11 cellular contexts compared by ENCODE assay signal in genomic region chr2:54606393-54606973, GRCh38.
DNase-seq lines count a peak whose midpoint lies in the region; ATAC-seq and TF ChIP-seq lines count a peak whose summit lies in the region.
"Had no signal": no experiment of that assay in that cellular context is flagged by ENCODE, and none has a peak within 500 bp of the region (broad histone marks: within the 10 kb centered on the region; RNA-seq: fewer than 3 reads in every experiment).

No MANE protein-coding gene starts in this region.

- peak; percentile 62 to 63 for ATAC-seq in CD4-positive, CD25-positive, alpha-beta regulatory T cell (ENCODE audit: low read depth in 2 of 2)
- ATAC-seq in effector memory CD8-positive, alpha-beta T cell (replicated peaks) = no peak
- ATAC-seq in gastrocnemius medialis (no peak), body of pancreas (no peak)

- peaks cover 48 to 87% (median 76%) of the 10 kb centered on the region in 4 donors for H3K4me1 Mint-ChIP-seq in CD4-positive, CD25-positive, alpha-beta regulatory T cell
- H3K4me1 Mint-ChIP-seq in activated CD4-positive, alpha-beta T cell treated with anti-CD3 and anti-CD28 coated beads, Interleukin-2, amount 10 ng/mL, durations not matched to agents 24 days and 14 days = peaks cover 77% of the 10 kb centered on the region
- peaks cover 67 to 80% of the 10 kb centered on the region in 2 donors for H3K4me1 Mint-ChIP-seq in effector memory CD8-positive, alpha-beta T cell (ENCODE audit: low read depth in 2 of 2)

- H3K27ac ChIP-seq in CD4-positive, CD25-positive, alpha-beta regulatory T cell (ENCODE audit: insufficient read depth, low read length, poor library complexity, severe bottlenecking) = peak overlapping the region; percentile 36
- H3K27ac ChIP-seq in gastrocnemius medialis (peak overlapping the region; percentile 57 to 71 (median 69)), body of pancreas (no peak overlapping the region)

- peak overlapping the region; percentile 83 to 90 (median 89) for H3K27ac Mint-ChIP-seq in CD4-positive, CD25-positive, alpha-beta regulatory T cell
- H3K27ac Mint-ChIP-seq in activated CD4-positive, alpha-beta T cell treated with anti-CD3 and anti-CD28 coated beads, Interleukin-2, amount 10 ng/mL, durations not matched to agents 24 days and 14 days = peak overlapping the region; percentile 84
- H3K27ac Mint-ChIP-seq in effector memory CD8-positive, alpha-beta T cell = peak overlapping the region; percentile 2 to 36

- H3K9me3 ChIP-seq in CD4-positive, CD25-positive, alpha-beta regulatory T cell (ENCODE audit: control insufficient read depth in 2 of 2, low read length in 2 of 2) = no peaks in the 10 kb centered on the region
- H3K9me3 ChIP-seq in gastrocnemius medialis (no peaks in the 10 kb centered on the region), body of pancreas (no peaks in the 10 kb centered on the region), MG63 (no peaks in the 10 kb centered on the region)

- H3K27me3 Mint-ChIP-seq in CD4-positive, CD25-positive, alpha-beta regulatory T cell = no peaks in the 10 kb centered on the region
- H3K27me3 Mint-ChIP-seq in activated CD4-positive, alpha-beta T cell treated with anti-CD3 and anti-CD28 coated beads, Interleukin-2, amount 10 ng/mL, durations not matched to agents 24 days and 14 days = no peaks in the 10 kb centered on the region
- H3K27me3 Mint-ChIP-seq in effector memory CD8-positive, alpha-beta T cell = no peaks in the 10 kb centered on the region
- H3K27me3 Mint-ChIP-seq: CD8-positive, alpha-beta memory T cell had no signal

- WGBS in body of pancreas, 2 donors = 76 to 84% methylated on average over 12 of the region's 12 CpGs

- no peaks in the 10 kb centered on the region for H3K27me3 ChIP-seq in CD4-positive, CD25-positive, alpha-beta regulatory T cell (ENCODE audit: control insufficient read depth, insufficient read depth, low read length)
- H3K27me3 ChIP-seq in gastrocnemius medialis (no peaks in the 10 kb centered on the region), body of pancreas (no peaks in the 10 kb centered on the region), MG63 (no peaks in the 10 kb centered on the region)

- TF ChIP-seq POLR2A in gastrocnemius medialis (IDR thresholded peaks at IDR 0.05) = no peak
- TF ChIP-seq POLR2A in body of pancreas (IDR thresholded peaks at IDR 0.05) = no peak

- peaks cover 3% of the 10 kb centered on the region for H3K36me3 ChIP-seq in CD4-positive, CD25-positive, alpha-beta regulatory T cell (ENCODE audit: control insufficient read depth, insufficient read depth, low read length)
- H3K36me3 ChIP-seq in gastrocnemius medialis (no peaks in the 10 kb centered on the region), body of pancreas (replicated peaks in 1 of 2; ENCODE audit: insufficient read depth in 1 of 2, low read depth in 2 of 2) (no peaks in the 10 kb centered on the region), MG63 (peaks cover 4% of the 10 kb centered on the region; the same call in 1 of the 2 replicates)

- peak in 1 of 3 donors; percentile 49 for DNase-seq in CD4-positive, CD25-positive, alpha-beta regulatory T cell
- DNase-seq in activated CD4-positive, alpha-beta T cell treated with anti-CD3 and anti-CD28 coated beads, Interleukin-2, amount 10 ng/mL, durations not matched to agents 24 days and 14 days = peak; percentile 82
- DNase-seq in effector memory CD8-positive, alpha-beta T cell = no peak
- no peak for DNase-seq in gastrocnemius medialis
- no peak for DNase-seq in body of pancreas
- DNase-seq in MG63 = no peak
- no peak for DNase-seq in SIG-M5 treated with dmso at 0.1 percent for 504 hours (lab: John Stamatoyannopoulos, UW; ENCODE audit: unreplicated experiment)
- DNase-seq in globus pallidus (ENCODE audit: low spot score) = no peak
- DNase-seq: Karpas-422, NCI-H774 had no signal

- in situ Hi-C loops in gastrocnemius medialis (cut with MboI; ENCODE audit: low sequenced_read_pairs in 4 of 4) = no loop called here

- peak overlapping the region in 3 of 4 donors; percentile 24 to 77 (median 53) for H3K4me3 Mint-ChIP-seq in CD4-positive, CD25-positive, alpha-beta regulatory T cell
- peak overlapping the region; percentile 69 for H3K4me3 Mint-ChIP-seq in activated CD4-positive, alpha-beta T cell treated with anti-CD3 and anti-CD28 coated beads, Interleukin-2, amount 10 ng/mL, durations not matched to agents 24 days and 14 days
- no peak overlapping the region for H3K4me3 Mint-ChIP-seq in effector memory CD8-positive, alpha-beta T cell

- intact Hi-C loops in activated CD4-positive, alpha-beta T cell treated with anti-CD3 and anti-CD28 coated beads, Interleukin-2, amount 10 ng/mL, durations not matched to agents 24 days and 14 days (cut with micrococcal nuclease) = loop anchor here (1.0 to 2.0 kb wide), 3 partner anchors 9 to 84 kb away; no protein-coding TSS in a partner anchor
- intact Hi-C loops in gastrocnemius medialis (cut with DNase I; ENCODE audit: low total_unique reads) (loop anchor here (10.0 kb wide), 1 partner anchor 82 kb away; no protein-coding TSS in a partner anchor), body of pancreas (cut with DNase I) (no loop called here)

- H3K4me1 ChIP-seq in CD4-positive, CD25-positive, alpha-beta regulatory T cell (ENCODE audit: control insufficient read depth, insufficient read depth, low read length, poor library complexity, severe bottlenecking) = peaks cover 56% of the 10 kb centered on the region
- H3K4me1 ChIP-seq in gastrocnemius medialis (peaks cover 54 to 72% of the 10 kb centered on the region in 2 donors), body of pancreas (peaks cover 49% of the 10 kb centered on the region)

- TF ChIP-seq CTCF in gastrocnemius medialis (IDR thresholded peaks at IDR 0.05 in 4 of 5, conservative IDR thresholded peaks at IDR 0.05 in 1 of 5) (no peak), body of pancreas (IDR thresholded peaks at IDR 0.05) (no peak)

- peaks cover 0 to 3% (median 0%) of the 10 kb centered on the region in 7 donors for H3K9me3 Mint-ChIP-seq in CD4-positive, CD25-positive, alpha-beta regulatory T cell
- H3K9me3 Mint-ChIP-seq in activated CD4-positive, alpha-beta T cell treated with anti-CD3 and anti-CD28 coated beads, Interleukin-2, amount 10 ng/mL, durations not matched to agents 24 days and 14 days = no peaks in the 10 kb centered on the region
- H3K9me3 Mint-ChIP-seq in effector memory CD8-positive, alpha-beta T cell = no peaks in the 10 kb centered on the region
- H3K9me3 Mint-ChIP-seq: CD8-positive, alpha-beta memory T cell had no signal

- H3K36me3 Mint-ChIP-seq in CD4-positive, CD25-positive, alpha-beta regulatory T cell = peaks cover 15% of the 10 kb centered on the region
- H3K36me3 Mint-ChIP-seq in activated CD4-positive, alpha-beta T cell treated with anti-CD3 and anti-CD28 coated beads, Interleukin-2, amount 10 ng/mL, durations not matched to agents 24 days and 14 days (ENCODE audit: low read depth) = peaks cover 22% of the 10 kb centered on the region
- peaks cover 15% of the 10 kb centered on the region for H3K36me3 Mint-ChIP-seq in effector memory CD8-positive, alpha-beta T cell (ENCODE audit: insufficient read depth)

- H3K4me3 ChIP-seq in CD4-positive, CD25-positive, alpha-beta regulatory T cell (ENCODE audit: low read depth, low read length) = no peak overlapping the region
- no peak overlapping the region for H3K4me3 ChIP-seq in gastrocnemius medialis
- H3K4me3 ChIP-seq in body of pancreas = no peak overlapping the region
- no peak overlapping the region for H3K4me3 ChIP-seq in MG63

Comparison
In these comparisons a context has a peak if more than half of its experiments do, and no peak if none do; other contexts are left out.
1. ATAC-seq: peak in CD4-positive, CD25-positive, alpha-beta regulatory T cell (2 of 2); none in effector memory CD8-positive, alpha-beta T cell (single experiment), gastrocnemius medialis (0 of 2) and body of pancreas (single experiment).
2. H3K27ac ChIP-seq: peak in CD4-positive, CD25-positive, alpha-beta regulatory T cell (single experiment) and gastrocnemius medialis (4 of 4); none in body of pancreas (0 of 4).
3. H3K27ac Mint-ChIP-seq: peak in every context shown above with its lines; median percentile 89 in CD4-positive, CD25-positive, alpha-beta regulatory T cell; 84 in activated CD4-positive, alpha-beta T cell treated with anti-CD3 and anti-CD28 coated beads, Interleukin-2, amount 10 ng/mL, durations not matched to agents 24 days and 14 days; 19 in effector memory CD8-positive, alpha-beta T cell.
4. H3K4me3 Mint-ChIP-seq: peak in CD4-positive, CD25-positive, alpha-beta regulatory T cell (3 of 4) and activated CD4-positive, alpha-beta T cell treated with anti-CD3 and anti-CD28 coated beads, Interleukin-2, amount 10 ng/mL, durations not matched to agents 24 days and 14 days (single experiment); none in effector memory CD8-positive, alpha-beta T cell (0 of 2).